In genomic region chr19:47229674-47230121, GRCh38 we compare ENCODE assay signal across 8 cellular contexts. TPM values are rescaled to one million over a fixed set of nuclear protein-coding genes. Genes with fewer than 3 reads are reported as not detected.
DNase-seq lines count a peak whose midpoint lies in the region; ATAC-seq, FAIRE-seq and TF ChIP-seq lines count a peak whose summit lies in the region.

No MANE protein-coding gene starts in this region.

- H3K27me3 ChIP-seq in PC-3 (ENCODE audit: low read length), result no peaks in the 10 kb centered on the region
- no peaks in the 10 kb centered on the region for H3K27me3 ChIP-seq in fibroblast of lung (ENCODE audit: control insufficient read depth, insufficient read depth, low read length)
- H3K27me3 ChIP-seq in skeletal muscle tissue (ENCODE audit: control insufficient read depth in 3 of 3, insufficient read depth in 3 of 3, low read length in 3 of 3), result no peaks in the 10 kb centered on the region

- DNase-seq in DMS79 treated with DMSO at 0.1 percent for 48 hours (lab: John Stamatoyannopoulos, UW) (peak; percentile 4), DMS79 (lab: John Stamatoyannopoulos, UW) (no peak), PC-3 (peak; percentile 22), fibroblast of lung (ENCODE audit: low read depth in 2 of 2) (peak; percentile 37 to 45), HuH-7 (ENCODE audit: low spot score) (no peak), H54 (ENCODE audit: insufficient read length, low spot score) (no peak), RCC 7860 (ENCODE audit: low spot score) (no peak)

- no peaks in the 10 kb centered on the region for H3K9me2 ChIP-seq in PC-3 (replicated peaks; ENCODE audit: low read length)

- TSS peak; percentile 60 for BruUV-seq in PC-3 (replicated peaks; lab: Mats Ljungman, UMichigan)

- H3K4me2 ChIP-seq in PC-3 (ENCODE audit: low read length) (peak overlapping the region; percentile 97), fibroblast of lung (ENCODE audit: extremely low read depth, insufficient read depth, low read length) (peak overlapping the region; percentile 94)

- POLR2A ChIA-PET in PC-3 (lab: Charles Lee; ENCODE audit: unreplicated experiment), result no interaction called here

- H3F3A ChIP-seq in PC-3 (ENCODE audit: low read length, unreplicated experiment), result no peaks in the 10 kb centered on the region

- CTCF ChIA-PET in PC-3 (lab: Charles Lee), result no interaction called here

- no peak for TF ChIP-seq CTCF in PC-3 (conservative IDR thresholded peaks at IDR 0.05; ENCODE audit: low read depth, low read length)
- no peak for TF ChIP-seq CTCF in fibroblast of lung (conservative IDR thresholded peaks at IDR 0.05 in 1 of 2, IDR thresholded peaks at IDR 0.05 in 1 of 2; ENCODE audit: low read depth in 1 of 2, low read length in 2 of 2)

- H3K9me3 ChIP-seq in PC-3 (ENCODE audit: low read length) (no peaks in the 10 kb centered on the region), fibroblast of lung (ENCODE audit: control insufficient read depth, insufficient read depth, low read depth, low read length) (no peaks in the 10 kb centered on the region), skeletal muscle tissue (ENCODE audit: control insufficient read depth in 3 of 3, low read length in 3 of 3) (no peaks in the 10 kb centered on the region)

- H2AFZ ChIP-seq in PC-3 (ENCODE audit: low read length), result peak overlapping the region; percentile 57; the same call in 1 of the 2 replicates
- H2AFZ ChIP-seq in fibroblast of lung (ENCODE audit: low read length), result no peak overlapping the region

- no peak for ATAC-seq in PC-3

- H3K9ac ChIP-seq in PC-3 (ENCODE audit: low read length), result no peak overlapping the region
- H3K9ac ChIP-seq in fibroblast of lung (ENCODE audit: insufficient read depth, low read length), result peak overlapping the region; percentile 71
- peak overlapping the region; percentile 90 to 98 (median 97) for H3K9ac ChIP-seq in skeletal muscle tissue (ENCODE audit: low read depth in 1 of 3, low read length in 3 of 3)

- H3K4me1 ChIP-seq in PC-3 (ENCODE audit: insufficient read depth, low read length) (peaks cover 40% of the 10 kb centered on the region), fibroblast of lung (ENCODE audit: control insufficient read depth, extremely low read depth, insufficient read depth, low read length) (peaks cover 27% of the 10 kb centered on the region), skeletal muscle tissue (ENCODE audit: control insufficient read depth in 3 of 3, insufficient read depth in 3 of 3, low read length in 3 of 3) (peaks cover 45 to 56% (median 46%) of the 10 kb centered on the region in 3 donors)

- TF ChIP-seq POLR2A in H54 (IDR thresholded peaks at IDR 0.05; ENCODE audit: low read depth, low read length), result no peak

- no peaks in the 10 kb centered on the region for H3K79me2 ChIP-seq in PC-3 (ENCODE audit: low read length)
- peaks cover 23% of the 10 kb centered on the region for H3K79me2 ChIP-seq in fibroblast of lung (ENCODE audit: control insufficient read depth, insufficient read depth, low read length)

- FAIRE-seq in H54 (lab: Jason Lieb, UNC), result no peak
- no peak for FAIRE-seq in RCC 7860 (lab: Jason Lieb, UNC)

- H3K27ac ChIP-seq in PC-3 (ENCODE audit: low read length) (no peak overlapping the region), fibroblast of lung (ENCODE audit: insufficient read depth, low read length) (peak overlapping the region; percentile 97), skeletal muscle tissue (ENCODE audit: low read depth, low read length) (peak overlapping the region; percentile 100)

- H3K4me3 ChIP-seq in PC-3 (ENCODE audit: low read length) (peak overlapping the region; percentile 76), fibroblast of lung (replicated peaks in 1 of 4; ENCODE audit: control extremely low read depth in 1 of 4, insufficient read depth in 1 of 4, low read depth in 3 of 4, low read length in 4 of 4) (peak overlapping the region; percentile 89 to 99 (median 98)), skeletal muscle tissue (ENCODE audit: low read length in 3 of 3) (peak overlapping the region; percentile 82 to 98 (median 92))

- no peaks in the 10 kb centered on the region for H3K36me3 ChIP-seq in PC-3 (ENCODE audit: low read depth, low read length)
- no peaks in the 10 kb centered on the region for H3K36me3 ChIP-seq in fibroblast of lung (ENCODE audit: control insufficient read depth, insufficient read depth, low read length)
- no peaks in the 10 kb centered on the region for H3K36me3 ChIP-seq in skeletal muscle tissue (ENCODE audit: control insufficient read depth in 3 of 3, insufficient read depth in 3 of 3, low read length in 3 of 3)

- H4K20me1 ChIP-seq in PC-3 (ENCODE audit: low read length) (no peaks in the 10 kb centered on the region), fibroblast of lung (ENCODE audit: control insufficient read depth, extremely low read depth, insufficient read depth, low read length) (no peaks in the 10 kb centered on the region)

- intact Hi-C loops in PC-3 (cut with micrococcal nuclease), result no loop called here

RNA-seq across cellular contexts. Expression of gene BBC3, which starts 1.3 kb away (rescaled TPM):
- total RNA-seq in PC-3 (2014; rRNA removed), result 2.4 and 2.9 TPM in 2 replicates
- 37.7 and 38.3 TPM in 2 replicates for total RNA-seq in fibroblast of lung
- polyA plus RNA-seq in fibroblast of lung, result 1.4 and 2.4 TPM in 2 replicates
- polyA plus RNA-seq in fibroblast of lung (2012), result 6.2 and 8.5 TPM in 2 replicates
- polyA minus RNA-seq in fibroblast of lung (ENCODE audit: low replicate concordance), result 2.6 and 3.8 TPM in 2 replicates
- 2.6 TPM for total RNA-seq in skeletal muscle tissue

RNA-seq across cellular contexts. Expression of gene CCDC9, which starts 26.6 kb away (rescaled TPM):
- total RNA-seq in PC-3 (2014; rRNA removed) (8.3 and 12.4 TPM in 2 replicates), fibroblast of lung (8.0 and 8.1 TPM in 2 replicates), skeletal muscle tissue (4.2 TPM)
- 5.4 and 7.2 TPM in 2 replicates for polyA plus RNA-seq in fibroblast of lung
- polyA plus RNA-seq in fibroblast of lung (2012), result 20.0 and 24.8 TPM in 2 replicates
- 2.1 and 29.6 TPM in 2 replicates for polyA minus RNA-seq in fibroblast of lung (ENCODE audit: low replicate concordance)

RNA-seq across cellular contexts. Expression of gene INAFM1, which starts 45.0 kb away (rescaled TPM):
- total RNA-seq in PC-3 (2014; rRNA removed) (2.5 and 5.1 TPM in 2 replicates), fibroblast of lung (1.8 and 3.6 TPM in 2 replicates), skeletal muscle tissue (1.6 TPM)
- polyA plus RNA-seq in fibroblast of lung, result 1.9 and 2.0 TPM in 2 replicates
- polyA plus RNA-seq in fibroblast of lung (2012), result 17.9 and 20.4 TPM in 2 replicates
- polyA minus RNA-seq in fibroblast of lung (ENCODE audit: low replicate concordance), result 2.7 and 5.7 TPM in 2 replicates

Comparison
In these comparisons a context has a peak if more than half of its experiments do, and no peak if none do; other contexts are left out.
1. DNase-seq: peak in DMS79 treated with DMSO at 0.1 percent for 48 hours (single experiment), PC-3 (single experiment) and fibroblast of lung (2 of 2); none in DMS79 (single experiment), HuH-7 (single experiment), H54 (single experiment) and RCC 7860 (single experiment).
2. Peak in every context shown above with its lines, with median percentiles within 50 percentile points of each other: H3K4me3 ChIP-seq.